In genomic region chr7:154677454-154677853, GRCh38 we compare ENCODE assay signal across 1 cellular context.
TF ChIP-seq lines count a peak whose summit lies in the region.

No MANE protein-coding gene starts in this region.

TF ChIP-seq in K562, 482 proteins besides CTCF, POLR2A, EP300 and RAD21 (continued from another document):
- peak; percentile 8; the same call in 1 of the 2 replicates for TF ChIP-seq HOMEZ (CRISPR knock-in tag; IDR thresholded peaks at IDR 0.05)
- no peak for TF ChIP-seq PHTF2 (CRISPR knock-in tag; IDR thresholded peaks at IDR 0.05)
- peak; percentile 76 for TF ChIP-seq CXXC5 (CRISPR knock-in tag; IDR thresholded peaks at IDR 0.05)
- TF ChIP-seq UBTF (IDR thresholded peaks at IDR 0.05; ENCODE audit: borderline replicate concordance in 1 of 2, low read depth in 2 of 2, low read length in 2 of 2): no peak
- TF ChIP-seq MGA (IDR thresholded peaks at IDR 0.05): peak; percentile 90
- TF ChIP-seq CTBP1 (IDR thresholded peaks at IDR 0.05; ENCODE audit: borderline replicate concordance): peak; percentile 58; the same call in 1 of the 2 replicates
- TF ChIP-seq, protein P1, sequence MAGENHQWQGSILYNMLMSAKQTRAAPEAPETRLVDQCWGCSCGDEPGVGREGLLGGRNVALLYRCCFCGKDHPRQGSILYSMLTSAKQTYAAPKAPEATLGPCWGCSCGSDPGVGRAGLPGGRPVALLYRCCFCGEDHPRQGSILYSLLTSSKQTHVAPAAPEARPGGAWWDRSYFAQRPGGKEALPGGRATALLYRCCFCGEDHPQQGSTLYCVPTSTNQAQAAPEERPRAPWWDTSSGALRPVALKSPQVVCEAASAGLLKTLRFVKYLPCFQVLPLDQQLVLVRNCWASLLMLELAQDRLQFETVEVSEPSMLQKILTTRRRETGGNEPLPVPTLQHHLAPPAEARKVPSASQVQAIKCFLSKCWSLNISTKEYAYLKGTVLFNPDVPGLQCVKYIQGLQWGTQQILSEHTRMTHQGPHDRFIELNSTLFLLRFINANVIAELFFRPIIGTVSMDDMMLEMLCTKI (IDR thresholded peaks at IDR 0.05; ENCODE audit: partially characterized antibody): no peak
- TF ChIP-seq, protein P2, sequence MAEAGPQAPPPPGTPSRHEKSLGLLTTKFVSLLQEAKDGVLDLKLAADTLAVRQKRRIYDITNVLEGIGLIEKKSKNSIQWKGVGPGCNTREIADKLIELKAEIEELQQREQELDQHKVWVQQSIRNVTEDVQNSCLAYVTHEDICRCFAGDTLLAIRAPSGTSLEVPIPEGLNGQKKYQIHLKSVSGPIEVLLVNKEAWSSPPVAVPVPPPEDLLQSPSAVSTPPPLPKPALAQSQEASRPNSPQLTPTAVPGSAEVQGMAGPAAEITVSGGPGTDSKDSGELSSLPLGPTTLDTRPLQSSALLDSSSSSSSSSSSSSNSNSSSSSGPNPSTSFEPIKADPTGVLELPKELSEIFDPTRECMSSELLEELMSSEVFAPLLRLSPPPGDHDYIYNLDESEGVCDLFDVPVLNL (CRISPR knock-in tag; IDR thresholded peaks at IDR 0.05; ENCODE audit: low read depth): 0 out of 2 replicates have a peak, but pooled peaks have one; percentile 32
- 0 out of 4 replicates have a peak, but pooled peaks of 1 of the 2 experiments have one; percentile 12 for TF ChIP-seq TRIM24 (IDR thresholded peaks at IDR 0.05)
- TF ChIP-seq ZBTB17 (CRISPR knock-in tag; IDR thresholded peaks at IDR 0.05): peak; percentile 55; the same call in 1 of the 2 replicates
- TF ChIP-seq MYC (IDR thresholded peaks at IDR 0.05; ENCODE audit: low read depth, low read length): peak; percentile 60
- TF ChIP-seq MYC (CRISPR knock-in tag; IDR thresholded peaks at IDR 0.05; ENCODE audit: borderline replicate concordance, low read depth): peak; percentile 84
- no peak for TF ChIP-seq ILF3 (IDR thresholded peaks at IDR 0.05; ENCODE audit: borderline replicate concordance)
